In genomic region chr2:226756131-226756530, GRCh38 we compare ENCODE assay signal across 1 cellular context.
TF ChIP-seq lines count a peak whose summit lies in the region.

No MANE protein-coding gene starts in this region.

TF ChIP-seq in A549, 52 proteins besides CTCF, POLR2A, EP300 and RAD21 (continued from another document):
- no peak for TF ChIP-seq FOXS1 (CRISPR knock-in tag; IDR thresholded peaks at IDR 0.05)
- TF ChIP-seq POLR2AphosphoS2 (conservative IDR thresholded peaks at IDR 0.05; ENCODE audit: low read length), result no peak
- TF ChIP-seq ZC3H11A (IDR thresholded peaks at IDR 0.05), result no peak
- no peak for TF ChIP-seq CHD4 (IDR thresholded peaks at IDR 0.05; ENCODE audit: borderline replicate concordance)
- TF ChIP-seq ESRRA (IDR thresholded peaks at IDR 0.05; ENCODE audit: borderline replicate concordance, low read length), result no peak
- TF ChIP-seq CBX2 (IDR thresholded peaks at IDR 0.05; ENCODE audit: borderline replicate concordance, low read depth), result no peak
- no peak for TF ChIP-seq SREBF2 (IDR thresholded peaks at IDR 0.05)
- no peak for TF ChIP-seq RCOR1 (IDR thresholded peaks at IDR 0.05; ENCODE audit: low read depth, low read length)
- no peak; the same call in 2 of the 3 replicates for TF ChIP-seq SMC3 (IDR thresholded peaks at IDR 0.05)
- TF ChIP-seq ZNF302 (CRISPR knock-in tag; IDR thresholded peaks at IDR 0.05), result no peak
- no peak for TF ChIP-seq MYC (IDR thresholded peaks at IDR 0.05; ENCODE audit: borderline replicate concordance, low read length)
- TF ChIP-seq JUNB (IDR thresholded peaks at IDR 0.05), result peak; percentile 89
- no peak for TF ChIP-seq CHD2 (IDR thresholded peaks at IDR 0.05; ENCODE audit: low read length, partially characterized antibody)
- TF ChIP-seq, protein P1, sequence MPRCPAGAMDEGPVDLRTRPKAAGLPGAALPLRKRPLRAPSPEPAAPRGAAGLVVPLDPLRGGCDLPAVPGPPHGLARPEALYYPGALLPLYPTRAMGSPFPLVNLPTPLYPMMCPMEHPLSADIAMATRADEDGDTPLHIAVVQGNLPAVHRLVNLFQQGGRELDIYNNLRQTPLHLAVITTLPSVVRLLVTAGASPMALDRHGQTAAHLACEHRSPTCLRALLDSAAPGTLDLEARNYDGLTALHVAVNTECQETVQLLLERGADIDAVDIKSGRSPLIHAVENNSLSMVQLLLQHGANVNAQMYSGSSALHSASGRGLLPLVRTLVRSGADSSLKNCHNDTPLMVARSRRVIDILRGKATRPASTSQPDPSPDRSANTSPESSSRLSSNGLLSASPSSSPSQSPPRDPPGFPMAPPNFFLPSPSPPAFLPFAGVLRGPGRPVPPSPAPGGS (IDR thresholded peaks at IDR 0.05), result 0 out of 3 replicates have a peak, but pooled peaks have one; percentile 39
- TF ChIP-seq RNF2 (IDR thresholded peaks at IDR 0.05; ENCODE audit: borderline replicate concordance, low read depth), result no peak
- TF ChIP-seq GATA3 (IDR thresholded peaks at IDR 0.05; ENCODE audit: borderline replicate concordance), result peak; percentile 69; the same call in 1 of the 2 replicates
- TF ChIP-seq, protein P2, sequence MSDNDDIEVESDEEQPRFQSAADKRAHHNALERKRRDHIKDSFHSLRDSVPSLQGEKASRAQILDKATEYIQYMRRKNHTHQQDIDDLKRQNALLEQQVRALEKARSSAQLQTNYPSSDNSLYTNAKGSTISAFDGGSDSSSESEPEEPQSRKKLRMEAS (IDR thresholded peaks at IDR 0.05), result 0 out of 2 replicates have a peak, but pooled peaks have one; percentile 30
- TF ChIP-seq HOXB5 (CRISPR knock-in tag; IDR thresholded peaks at IDR 0.05), result no peak
